Comparison of ENCODE assay signal across 1 cellular context in genomic region chr11:113314389-113315301, GRCh38.
TF ChIP-seq lines count a peak whose summit lies in the region.

TTC12 (plus strand) TSS chr11:113314583; CDS start chr11:113316258, 1,675 bp downstream.

TF ChIP-seq in HepG2, 621 proteins besides CTCF, POLR2A, EP300 and RAD21 (continued from another document and continues in another):
- TF ChIP-seq ARID5B (CRISPR knock-in tag; IDR thresholded peaks at IDR 0.05) (peak; percentile 54; the same call in 1 of the 2 replicates), GATA4 (IDR thresholded peaks at IDR 0.05; ENCODE audit: borderline replicate concordance, low read depth) (0 out of 2 replicates have a peak, but pooled peaks have one; percentile 39), ZNF337 (CRISPR knock-in tag; IDR thresholded peaks at IDR 0.05; ENCODE audit: borderline replicate concordance, low read depth) (no peak), ZSCAN20 (CRISPR knock-in tag; IDR thresholded peaks at IDR 0.05; ENCODE audit: borderline replicate concordance) (no peak), RELA (CRISPR knock-in tag; IDR thresholded peaks at IDR 0.05) (peak; percentile 56; the same call in 1 of the 2 replicates), TBP (CRISPR knock-in tag; IDR thresholded peaks at IDR 0.05) (no peak), NFYB (CRISPR knock-in tag; IDR thresholded peaks at IDR 0.05) (peak; percentile 48; the same call in 1 of the 2 replicates), PRMT3 (CRISPR knock-in tag; IDR thresholded peaks at IDR 0.05; ENCODE audit: borderline replicate concordance, low read depth) (0 out of 2 replicates have a peak, but pooled peaks have one; percentile 33), DDIT3 (CRISPR knock-in tag; IDR thresholded peaks at IDR 0.05) (no peak), ZNF275 (CRISPR knock-in tag; IDR thresholded peaks at IDR 0.05; ENCODE audit: borderline replicate concordance) (no peak), MBD4 (IDR thresholded peaks at IDR 0.05; ENCODE audit: borderline replicate concordance, low read length) (no peak), ZNF30 (CRISPR knock-in tag; IDR thresholded peaks at IDR 0.05) (no peak), MATR3 (CRISPR knock-in tag; IDR thresholded peaks at IDR 0.05) (no peak), RORA (CRISPR knock-in tag; IDR thresholded peaks at IDR 0.05) (no peak), ETV6 (CRISPR knock-in tag; conservative IDR thresholded peaks at IDR 0.05) (peak; percentile 52; the same call in 1 of the 2 replicates), SMARCE1 (IDR thresholded peaks at IDR 0.05; ENCODE audit: borderline replicate concordance) (no peak), CBX5 (CRISPR knock-in tag; IDR thresholded peaks at IDR 0.05; ENCODE audit: borderline replicate concordance) (no peak), CHD2 (IDR thresholded peaks at IDR 0.05; ENCODE audit: low read depth, low read length) (0 out of 2 replicates have a peak, but pooled peaks have one; percentile 6), ZNF432 (CRISPR knock-in tag; IDR thresholded peaks at IDR 0.05; ENCODE audit: borderline replicate concordance) (no peak), RAD51 (IDR thresholded peaks at IDR 0.05; ENCODE audit: borderline replicate concordance) (no peak), ZNF253 (CRISPR knock-in tag; IDR thresholded peaks at IDR 0.05; ENCODE audit: borderline replicate concordance) (no peak), RFXAP (CRISPR knock-in tag; IDR thresholded peaks at IDR 0.05; ENCODE audit: borderline replicate concordance) (no peak), DR1 (CRISPR knock-in tag; IDR thresholded peaks at IDR 0.05) (peak; percentile 61; the same call in 1 of the 2 replicates), ELF4 (CRISPR knock-in tag; IDR thresholded peaks at IDR 0.05; ENCODE audit: borderline replicate concordance) (no peak), POLR2AphosphoS5 (IDR thresholded peaks at IDR 0.05; ENCODE audit: low read depth, low read length) (peak; percentile 80), ERF (CRISPR knock-in tag; IDR thresholded peaks at IDR 0.05) (no peak), ZNF572 (CRISPR knock-in tag; IDR thresholded peaks at IDR 0.05) (peak; percentile 71; the same call in 1 of the 2 replicates), ZNF652 (CRISPR knock-in tag; IDR thresholded peaks at IDR 0.05; ENCODE audit: borderline replicate concordance, low read depth) (no peak), ZNF569 (CRISPR knock-in tag; IDR thresholded peaks at IDR 0.05; ENCODE audit: borderline replicate concordance) (0 out of 2 replicates have a peak, but pooled peaks have one; percentile 37), RFX1 (IDR thresholded peaks at IDR 0.05) (peak; percentile 81), EZH2 (conservative IDR thresholded peaks at IDR 0.05; ENCODE audit: low read depth, low read length) (no peak), ZNF10 (CRISPR knock-in tag; IDR thresholded peaks at IDR 0.05; ENCODE audit: borderline replicate concordance, low read depth) (no peak), MXI1 (IDR thresholded peaks at IDR 0.05; ENCODE audit: borderline replicate concordance, low read depth, low read length) (peak; percentile 73; the same call in 1 of the 3 replicates), MEIS2 (CRISPR knock-in tag; IDR thresholded peaks at IDR 0.05) (no peak), THRA (CRISPR knock-in tag; IDR thresholded peaks at IDR 0.05; ENCODE audit: borderline replicate concordance) (no peak), ZNF563 (CRISPR knock-in tag; IDR thresholded peaks at IDR 0.05) (no peak), ZNF747 (CRISPR knock-in tag; IDR thresholded peaks at IDR 0.05; ENCODE audit: borderline replicate concordance) (no peak), DNMT3B (CRISPR knock-in tag; conservative IDR thresholded peaks at IDR 0.05) (no peak), ZNF564 (CRISPR knock-in tag; IDR thresholded peaks at IDR 0.05) (no peak), ZNF678 (CRISPR knock-in tag; IDR thresholded peaks at IDR 0.05) (peak; percentile 28; the same call in 1 of the 2 replicates), SIN3A (IDR thresholded peaks at IDR 0.05; ENCODE audit: borderline replicate concordance, low read depth, low read length) (peak; percentile 70; the same call in 1 of the 2 replicates), POLR2G (IDR thresholded peaks at IDR 0.05; ENCODE audit: low read depth, low read length) (peak; percentile 90), XRCC5 (optimal IDR thresholded peaks at IDR 0.05; ENCODE audit: low read length) (peak; percentile 47), ZSCAN25 (CRISPR knock-in tag; IDR thresholded peaks at IDR 0.05) (peak; percentile 59; the same call in 1 of the 2 replicates)
- TF ChIP-seq, protein P1, sequence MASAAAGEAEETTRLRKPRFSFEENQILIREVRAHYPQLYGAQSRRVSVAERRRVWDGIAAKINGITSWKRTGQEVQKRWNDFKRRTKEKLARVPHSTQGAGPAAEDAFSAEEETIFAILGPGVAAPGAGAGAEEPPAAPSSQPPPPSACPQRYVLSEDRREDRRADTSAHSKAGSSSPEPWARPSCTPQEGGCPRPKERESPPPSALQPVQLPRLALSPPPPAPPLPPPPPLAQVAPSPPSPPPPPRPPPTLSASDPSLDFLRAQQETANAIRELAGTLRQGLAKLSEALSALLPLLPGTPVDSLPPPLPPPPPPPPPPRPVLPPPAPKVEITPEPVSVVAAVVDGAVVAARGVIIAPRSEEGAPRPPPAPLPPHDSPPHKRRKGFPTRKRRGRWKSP (CRISPR knock-in tag; IDR thresholded peaks at IDR 0.05) = peak; percentile 100
- TF ChIP-seq, protein P2, sequence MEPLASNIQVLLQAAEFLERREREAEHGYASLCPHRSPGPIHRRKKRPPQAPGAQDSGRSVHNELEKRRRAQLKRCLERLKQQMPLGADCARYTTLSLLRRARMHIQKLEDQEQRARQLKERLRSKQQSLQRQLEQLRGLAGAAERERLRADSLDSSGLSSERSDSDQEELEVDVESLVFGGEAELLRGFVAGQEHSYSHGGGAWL (CRISPR knock-in tag; IDR thresholded peaks at IDR 0.05) = peak; percentile 81; the same call in 1 of the 2 replicates
- TF ChIP-seq, protein P3, sequence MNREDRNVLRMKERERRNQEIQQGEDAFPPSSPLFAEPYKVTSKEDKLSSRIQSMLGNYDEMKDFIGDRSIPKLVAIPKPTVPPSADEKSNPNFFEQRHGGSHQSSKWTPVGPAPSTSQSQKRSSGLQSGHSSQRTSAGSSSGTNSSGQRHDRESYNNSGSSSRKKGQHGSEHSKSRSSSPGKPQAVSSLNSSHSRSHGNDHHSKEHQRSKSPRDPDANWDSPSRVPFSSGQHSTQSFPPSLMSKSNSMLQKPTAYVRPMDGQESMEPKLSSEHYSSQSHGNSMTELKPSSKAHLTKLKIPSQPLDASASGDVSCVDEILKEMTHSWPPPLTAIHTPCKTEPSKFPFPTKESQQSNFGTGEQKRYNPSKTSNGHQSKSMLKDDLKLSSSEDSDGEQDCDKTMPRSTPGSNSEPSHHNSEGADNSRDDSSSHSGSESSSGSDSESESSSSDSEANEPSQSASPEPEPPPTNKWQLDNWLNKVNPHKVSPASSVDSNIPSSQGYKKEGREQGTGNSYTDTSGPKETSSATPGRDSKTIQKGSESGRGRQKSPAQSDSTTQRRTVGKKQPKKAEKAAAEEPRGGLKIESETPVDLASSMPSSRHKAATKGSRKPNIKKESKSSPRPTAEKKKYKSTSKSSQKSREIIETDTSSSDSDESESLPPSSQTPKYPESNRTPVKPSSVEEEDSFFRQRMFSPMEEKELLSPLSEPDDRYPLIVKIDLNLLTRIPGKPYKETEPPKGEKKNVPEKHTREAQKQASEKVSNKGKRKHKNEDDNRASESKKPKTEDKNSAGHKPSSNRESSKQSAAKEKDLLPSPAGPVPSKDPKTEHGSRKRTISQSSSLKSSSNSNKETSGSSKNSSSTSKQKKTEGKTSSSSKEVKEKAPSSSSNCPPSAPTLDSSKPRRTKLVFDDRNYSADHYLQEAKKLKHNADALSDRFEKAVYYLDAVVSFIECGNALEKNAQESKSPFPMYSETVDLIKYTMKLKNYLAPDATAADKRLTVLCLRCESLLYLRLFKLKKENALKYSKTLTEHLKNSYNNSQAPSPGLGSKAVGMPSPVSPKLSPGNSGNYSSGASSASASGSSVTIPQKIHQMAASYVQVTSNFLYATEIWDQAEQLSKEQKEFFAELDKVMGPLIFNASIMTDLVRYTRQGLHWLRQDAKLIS (CRISPR knock-in tag; IDR thresholded peaks at IDR 0.05) = no peak
- TF ChIP-seq, protein P4, sequence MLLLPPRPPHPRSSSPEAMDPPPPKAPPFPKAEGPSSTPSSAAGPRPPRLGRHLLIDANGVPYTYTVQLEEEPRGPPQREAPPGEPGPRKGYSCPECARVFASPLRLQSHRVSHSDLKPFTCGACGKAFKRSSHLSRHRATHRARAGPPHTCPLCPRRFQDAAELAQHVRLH (CRISPR knock-in tag; IDR thresholded peaks at IDR 0.05; ENCODE audit: borderline replicate concordance, low read depth) = peak; percentile 24
- TF ChIP-seq, protein P5, sequence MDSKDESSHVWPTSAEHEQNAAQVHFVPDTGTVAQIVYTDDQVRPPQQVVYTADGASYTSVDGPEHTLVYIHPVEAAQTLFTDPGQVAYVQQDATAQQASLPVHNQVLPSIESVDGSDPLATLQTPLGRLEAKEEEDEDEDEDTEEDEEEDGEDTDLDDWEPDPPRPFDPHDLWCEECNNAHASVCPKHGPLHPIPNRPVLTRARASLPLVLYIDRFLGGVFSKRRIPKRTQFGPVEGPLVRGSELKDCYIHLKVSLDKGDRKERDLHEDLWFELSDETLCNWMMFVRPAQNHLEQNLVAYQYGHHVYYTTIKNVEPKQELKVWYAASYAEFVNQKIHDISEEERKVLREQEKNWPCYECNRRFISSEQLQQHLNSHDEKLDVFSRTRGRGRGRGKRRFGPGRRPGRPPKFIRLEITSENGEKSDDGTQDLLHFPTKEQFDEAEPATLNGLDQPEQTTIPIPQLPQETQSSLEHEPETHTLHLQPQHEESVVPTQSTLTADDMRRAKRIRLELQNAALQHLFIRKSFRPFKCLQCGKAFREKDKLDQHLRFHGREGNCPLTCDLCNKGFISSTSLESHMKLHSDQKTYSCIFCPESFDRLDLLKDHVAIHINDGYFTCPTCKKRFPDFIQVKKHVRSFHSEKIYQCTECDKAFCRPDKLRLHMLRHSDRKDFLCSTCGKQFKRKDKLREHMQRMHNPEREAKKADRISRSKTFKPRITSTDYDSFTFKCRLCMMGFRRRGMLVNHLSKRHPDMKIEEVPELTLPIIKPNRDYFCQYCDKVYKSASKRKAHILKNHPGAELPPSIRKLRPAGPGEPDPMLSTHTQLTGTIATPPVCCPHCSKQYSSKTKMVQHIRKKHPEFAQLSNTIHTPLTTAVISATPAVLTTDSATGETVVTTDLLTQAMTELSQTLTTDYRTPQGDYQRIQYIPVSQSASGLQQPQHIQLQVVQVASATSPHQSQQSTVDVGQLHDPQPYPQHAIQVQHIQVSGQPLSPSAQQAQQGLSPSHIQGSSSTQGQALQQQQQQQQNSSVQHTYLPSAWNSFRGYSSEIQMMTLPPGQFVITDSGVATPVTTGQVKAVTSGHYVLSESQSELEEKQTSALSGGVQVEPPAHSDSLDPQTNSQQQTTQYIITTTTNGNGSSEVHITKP (CRISPR knock-in tag; IDR thresholded peaks at IDR 0.05; ENCODE audit: low read depth) = peak; percentile 16; the same call in 1 of the 2 replicates
